18 cellular contexts compared by ENCODE assay signal in the genomic region with DNA sequence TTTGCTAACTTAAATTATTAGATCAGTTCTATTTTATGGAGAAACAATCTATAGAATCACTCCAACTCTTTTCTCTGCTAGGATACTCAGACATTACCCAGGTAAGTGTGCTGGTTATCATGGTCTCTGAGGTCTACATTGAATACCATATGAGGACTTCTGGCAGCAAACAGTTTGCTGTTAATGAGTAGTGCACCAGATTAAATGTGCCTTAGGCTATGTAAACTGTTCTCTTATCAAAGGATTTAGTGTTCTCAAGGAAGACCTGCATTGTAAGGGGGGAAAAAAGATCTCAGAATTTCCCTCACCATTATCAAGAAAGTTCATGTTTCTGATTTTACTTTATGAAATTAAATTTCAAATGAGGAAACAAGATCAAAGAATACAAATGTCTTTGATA.
DNase-seq lines count a peak whose midpoint lies in the region; ATAC-seq, FAIRE-seq and TF ChIP-seq lines count a peak whose summit lies in the region.
"Had no signal": no experiment of that assay in that cellular context is flagged by ENCODE, and none has a peak within 500 bp of the region (broad histone marks: within the 10 kb centered on the region; RNA-seq: fewer than 3 reads in every experiment).

No MANE protein-coding gene starts in this region.

- no peak for TF ChIP-seq POLR2A in GM12891 (IDR thresholded peaks at IDR 0.05; ENCODE audit: low read depth, low read length)

- H3K27ac ChIP-seq in VCaP = peak overlapping the region; percentile 35; the same call in 1 of the 2 replicates
- H3K27ac ChIP-seq: left lung, neutrophil, right atrium auricular region, SJSA1, upper lobe of right lung had no signal

- TF ChIP-seq CTCF in VCaP (conservative IDR thresholded peaks at IDR 0.05) = no peak

- peaks cover 0 to 4% of the 10 kb centered on the region in 2 donors for H3K9me3 Mint-ChIP-seq in stimulated activated naive B cell treated with anti-CD40 and anti-IgM and Interleukin-4, amounts not matched to agents 10 μg/mL and 1 μg/mL and 100 μg/mL, for 72 hours
- H3K9me3 Mint-ChIP-seq: stimulated activated naive CD8-positive, alpha-beta T cell treated with anti-CD3 and anti-CD28 coated beads, Interleukin-15, Interleukin-2, amounts not matched to agents 100 ng/mL and 50 ng/mL, for 24 hours had no signal

- H3K36me3 Mint-ChIP-seq in stimulated activated naive B cell treated with anti-CD40 and anti-IgM and Interleukin-4, amounts not matched to agents 10 μg/mL and 1 μg/mL and 100 μg/mL, for 72 hours = no peaks in the 10 kb centered on the region

- no peak overlapping the region for H3K27ac Mint-ChIP-seq in stimulated activated naive B cell treated with anti-CD40 and anti-IgM and Interleukin-4, amounts not matched to agents 10 μg/mL and 1 μg/mL and 100 μg/mL, for 72 hours
- H3K27ac Mint-ChIP-seq: stimulated activated naive CD8-positive, alpha-beta T cell treated with anti-CD3 and anti-CD28 coated beads, Interleukin-15, Interleukin-2, amounts not matched to agents 100 ng/mL and 50 ng/mL, for 24 hours had no signal

- ATAC-seq in GM18907 (IDR thresholded peaks at IDR 0.05; ENCODE audit: unreplicated experiment) (peak; percentile 43), HG03378 (IDR thresholded peaks at IDR 0.05; ENCODE audit: unreplicated experiment) (peak; percentile 7)
- ATAC-seq in stimulated activated naive B cell treated with anti-CD40 and anti-IgM and Interleukin-4, amounts not matched to agents 10 μg/mL and 1 μg/mL and 100 μg/mL, for 72 hours (replicated peaks) = peak; percentile 16 to 17
- ATAC-seq: left lung had no signal

- peak overlapping the region in 1 of 2 donors; percentile 38 for H3K4me3 Mint-ChIP-seq in stimulated activated naive B cell treated with anti-CD40 and anti-IgM and Interleukin-4, amounts not matched to agents 10 μg/mL and 1 μg/mL and 100 μg/mL, for 72 hours
- H3K4me3 Mint-ChIP-seq: stimulated activated naive CD8-positive, alpha-beta T cell treated with anti-CD3 and anti-CD28 coated beads, Interleukin-15, Interleukin-2, amounts not matched to agents 100 ng/mL and 50 ng/mL, for 24 hours had no signal

- H3K27me3 Mint-ChIP-seq in stimulated activated naive B cell treated with anti-CD40 and anti-IgM and Interleukin-4, amounts not matched to agents 10 μg/mL and 1 μg/mL and 100 μg/mL, for 72 hours = peaks cover 5 to 24% of the 10 kb centered on the region in 2 donors

- no peak for FAIRE-seq in GM12891 (lab: Jason Lieb, UNC)
- FAIRE-seq: astrocyte had no signal

- DNase-seq in stimulated activated naive B cell treated with anti-CD40 and anti-IgM and Interleukin-4, amounts not matched to agents 10 μg/mL and 1 μg/mL and 100 μg/mL, for 72 hours = no peak
- DNase-seq in activated CD4-positive, CD25-positive, alpha-beta regulatory T cell treated with anti-CD3 and anti-CD28 coated beads, Interleukin-2, amount 50 U/mL, for 72 hours = no peak
- DNase-seq in NCI-H82 treated with DMSO at 0.1 percent for 48 hours (lab: John Stamatoyannopoulos, UW; ENCODE audit: unreplicated experiment) (no peak), retina (no peak), GM12891 (ENCODE audit: insufficient read length, low spot score) (no peak)
- DNase-seq: activated CD4-positive, alpha-beta T cell treated with anti-CD3 and anti-CD28 coated beads for 4 hours; left lung; NCI-H1436; T1000; upper lobe of right lung had no signal

- H3K4me1 Mint-ChIP-seq in stimulated activated naive B cell treated with anti-CD40 and anti-IgM and Interleukin-4, amounts not matched to agents 10 μg/mL and 1 μg/mL and 100 μg/mL, for 72 hours = peaks cover 12 to 51% of the 10 kb centered on the region in 2 donors

TF ChIP-seq in GM12891, 5 proteins besides CTCF, POLR2A, EP300 and RAD21:
- TF ChIP-seq SPI1 (IDR thresholded peaks at IDR 0.05; ENCODE audit: low read depth, low read length) (no peak), POLR2AphosphoS5 (IDR thresholded peaks at IDR 0.05; ENCODE audit: low read depth, low read length) (no peak)
